ENCODE assay signal across 10 cellular contexts in genomic region chr15:64224508-64224907, GRCh38.
DNase-seq lines count a peak whose midpoint lies in the region; ATAC-seq and TF ChIP-seq lines count a peak whose summit lies in the region.
"Had no signal": no experiment of that assay in that cellular context is flagged by ENCODE, and none has a peak within 500 bp of the region (broad histone marks: within the 10 kb centered on the region; RNA-seq: fewer than 3 reads in every experiment).

No MANE protein-coding gene starts in this region.

- H3K9me3 ChIP-seq in breast epithelium (no peaks in the 10 kb centered on the region), heart right ventricle (peaks cover 0 to 7% (median 0%) of the 10 kb centered on the region in 11 donors), vagina (no peaks in the 10 kb centered on the region)

- H3K4me1 ChIP-seq in breast epithelium (no peaks in the 10 kb centered on the region), heart right ventricle (peaks cover 0 to 19% (median 14%) of the 10 kb centered on the region in 9 donors), vagina (peaks cover 15% of the 10 kb centered on the region)

- no peaks in the 10 kb centered on the region for H3K27me3 Mint-ChIP-seq in MCF 10A (ENCODE audit: insufficient read depth, unreplicated experiment)
- no peaks in the 10 kb centered on the region for H3K27me3 Mint-ChIP-seq in activated T-helper 2 cell treated with anti-CD3 and anti-CD28 coated beads, Interferon-gamma antibody, Interleukin-2, Interleukin-4, amounts not matched to agents 10 μg/mL and 5 μg/mL and 100 μg/mL, durations not matched to agents 14 hours and 24 hours and 36 hours (ENCODE audit: low read depth)

- intact Hi-C loops in MCF 10A (cut with micrococcal nuclease) (no loop called here), breast epithelium (cut with DNase I; ENCODE audit: low total_unique reads) (no loop called here), heart right ventricle (cut with DNase I) (loop anchor here in 1 of 10 donors (10.0 kb wide), 1 partner anchor 440 kb away; no protein-coding TSS in a partner anchor), vagina (cut with DNase I) (no loop called here)
- intact Hi-C loops in activated T-helper 2 cell treated with anti-CD3 and anti-CD28 coated beads, Interferon-gamma antibody, Interleukin-2, Interleukin-4, amounts not matched to agents 10 μg/mL and 5 μg/mL and 100 μg/mL, durations not matched to agents 14 hours and 24 hours and 36 hours (cut with micrococcal nuclease): no loop called here

- H3K4me3 ChIP-seq in breast epithelium (no peak overlapping the region), heart right ventricle (no peak overlapping the region), vagina (peak overlapping the region in 1 of 2 donors; percentile 1)

- TF ChIP-seq CTCF in MCF 10A (IDR thresholded peaks at IDR 0.05; ENCODE audit: unreplicated experiment) (no peak), breast epithelium (IDR thresholded peaks at IDR 0.05) (no peak), heart right ventricle (IDR thresholded peaks at IDR 0.05) (no peak), vagina (IDR thresholded peaks at IDR 0.05) (no peak)

- ATAC-seq in heart right ventricle: peak in 6 of 8 donors; percentile 27 to 66 (median 44)
- ATAC-seq in GM18867 (IDR thresholded peaks at IDR 0.05; ENCODE audit: unreplicated experiment): no peak
- no peak for ATAC-seq in HG02571 (IDR thresholded peaks at IDR 0.05; ENCODE audit: unreplicated experiment)
- ATAC-seq in activated CD4-positive, CD25-positive, alpha-beta regulatory T cell treated with anti-CD3 and anti-CD28 coated beads, Interleukin-2, amount 50 U/mL, for 24 hours: no peak

- POLR2A ChIA-PET in MCF 10A (lab: Yijun Ruan, JAX): interaction anchor here (0.7 to 1.2 kb wide), 4 partner anchors 8 to 131 kb away, joined by 3 to 4 read pairs (median 4); no protein-coding TSS in a partner anchor

- H3K9me3 Mint-ChIP-seq in MCF 10A (ENCODE audit: unreplicated experiment): no peaks in the 10 kb centered on the region
- peaks cover 10% of the 10 kb centered on the region for H3K9me3 Mint-ChIP-seq in activated T-helper 2 cell treated with anti-CD3 and anti-CD28 coated beads, Interferon-gamma antibody, Interleukin-2, Interleukin-4, amounts not matched to agents 10 μg/mL and 5 μg/mL and 100 μg/mL, durations not matched to agents 14 hours and 24 hours and 36 hours

- H3K27me3 ChIP-seq in breast epithelium: no peaks in the 10 kb centered on the region
- no peaks in the 10 kb centered on the region for H3K27me3 ChIP-seq in heart right ventricle
- no peaks in the 10 kb centered on the region for H3K27me3 ChIP-seq in vagina

- H3K36me3 ChIP-seq in breast epithelium (no peaks in the 10 kb centered on the region), heart right ventricle (no peaks in the 10 kb centered on the region), vagina (no peaks in the 10 kb centered on the region)

- 19 to 21% methylated on average over 2 of the region's 2 CpGs for WGBS in heart right ventricle, 2 donors

- H3K27ac ChIP-seq in breast epithelium (no peak overlapping the region), heart right ventricle (peak overlapping the region in 2 of 10 donors; percentile 1 to 4), vagina (peak overlapping the region; percentile 69)

- no peak overlapping the region for H3K27ac Mint-ChIP-seq in MCF 10A (ENCODE audit: low read depth, unreplicated experiment)
- peak overlapping the region; percentile 7 for H3K27ac Mint-ChIP-seq in activated T-helper 2 cell treated with anti-CD3 and anti-CD28 coated beads, Interferon-gamma antibody, Interleukin-2, Interleukin-4, amounts not matched to agents 10 μg/mL and 5 μg/mL and 100 μg/mL, durations not matched to agents 14 hours and 24 hours and 36 hours

- TF ChIP-seq POLR2A in breast epithelium (IDR thresholded peaks at IDR 0.05) (no peak), vagina (IDR thresholded peaks at IDR 0.05) (no peak)

- no TSS peak for BruUV-seq in MCF 10A (replicated peaks; lab: Mats Ljungman, UMichigan)

- DNase-seq in MCF 10A (ENCODE audit: unreplicated experiment): peak; percentile 45
- DNase-seq in breast epithelium (ENCODE audit: low spot score in 2 of 2): no peak
- no peak for DNase-seq in activated T-helper 2 cell treated with anti-CD3 and anti-CD28 coated beads, Interferon-gamma antibody, Interleukin-2, Interleukin-4, amounts not matched to agents 10 μg/mL and 5 μg/mL and 100 μg/mL, durations not matched to agents 14 hours and 24 hours and 36 hours (ENCODE audit: low spot score)
- DNase-seq in heart right ventricle: peak in 1 of 2 donors; percentile 61
- DNase-seq in vagina (ENCODE audit: extremely low spot score in 2 of 2): no peak
- DNase-seq: Kasumi-1; stimulated activated CD4-positive, alpha-beta T cell treated with anti-CD3 and anti-CD28 coated beads, Interleukin-4, amount 100 ng/mL, for 4 hours had no signal

- no peak overlapping the region for H3K4me3 Mint-ChIP-seq in MCF 10A (ENCODE audit: unreplicated experiment)
- H3K4me3 Mint-ChIP-seq in activated T-helper 2 cell treated with anti-CD3 and anti-CD28 coated beads, Interferon-gamma antibody, Interleukin-2, Interleukin-4, amounts not matched to agents 10 μg/mL and 5 μg/mL and 100 μg/mL, durations not matched to agents 14 hours and 24 hours and 36 hours (ENCODE audit: low read depth): no peak overlapping the region

- CTCF ChIA-PET in MCF 10A (lab: Yijun Ruan, JAX): interaction anchor here (0.6 kb wide), 1 partner anchor 1133 kb away, joined by 3 read pairs; no protein-coding TSS in a partner anchor

- H3K4me1 Mint-ChIP-seq in MCF 10A (ENCODE audit: insufficient read depth, unreplicated experiment): peaks cover 7% of the 10 kb centered on the region
- peaks cover 22% of the 10 kb centered on the region for H3K4me1 Mint-ChIP-seq in activated T-helper 2 cell treated with anti-CD3 and anti-CD28 coated beads, Interferon-gamma antibody, Interleukin-2, Interleukin-4, amounts not matched to agents 10 μg/mL and 5 μg/mL and 100 μg/mL, durations not matched to agents 14 hours and 24 hours and 36 hours (ENCODE audit: low read depth)

- no peaks in the 10 kb centered on the region for H3K36me3 Mint-ChIP-seq in MCF 10A (ENCODE audit: insufficient read depth, unreplicated experiment)
- peaks cover 42% of the 10 kb centered on the region for H3K36me3 Mint-ChIP-seq in activated T-helper 2 cell treated with anti-CD3 and anti-CD28 coated beads, Interferon-gamma antibody, Interleukin-2, Interleukin-4, amounts not matched to agents 10 μg/mL and 5 μg/mL and 100 μg/mL, durations not matched to agents 14 hours and 24 hours and 36 hours (ENCODE audit: low read depth)

Comparison
In these comparisons a context has a peak if more than half of its experiments do, and no peak if none do; other contexts are left out.
1. ATAC-seq: peak in heart right ventricle (6 of 8); none in GM18867 (single experiment), HG02571 (single experiment) and activated CD4-positive, CD25-positive, alpha-beta regulatory T cell treated with anti-CD3 and anti-CD28 coated beads, Interleukin-2, amount 50 U/mL, for 24 hours (0 of 2).